ENCODE assay signal across 2 cellular contexts in the genomic region with DNA sequence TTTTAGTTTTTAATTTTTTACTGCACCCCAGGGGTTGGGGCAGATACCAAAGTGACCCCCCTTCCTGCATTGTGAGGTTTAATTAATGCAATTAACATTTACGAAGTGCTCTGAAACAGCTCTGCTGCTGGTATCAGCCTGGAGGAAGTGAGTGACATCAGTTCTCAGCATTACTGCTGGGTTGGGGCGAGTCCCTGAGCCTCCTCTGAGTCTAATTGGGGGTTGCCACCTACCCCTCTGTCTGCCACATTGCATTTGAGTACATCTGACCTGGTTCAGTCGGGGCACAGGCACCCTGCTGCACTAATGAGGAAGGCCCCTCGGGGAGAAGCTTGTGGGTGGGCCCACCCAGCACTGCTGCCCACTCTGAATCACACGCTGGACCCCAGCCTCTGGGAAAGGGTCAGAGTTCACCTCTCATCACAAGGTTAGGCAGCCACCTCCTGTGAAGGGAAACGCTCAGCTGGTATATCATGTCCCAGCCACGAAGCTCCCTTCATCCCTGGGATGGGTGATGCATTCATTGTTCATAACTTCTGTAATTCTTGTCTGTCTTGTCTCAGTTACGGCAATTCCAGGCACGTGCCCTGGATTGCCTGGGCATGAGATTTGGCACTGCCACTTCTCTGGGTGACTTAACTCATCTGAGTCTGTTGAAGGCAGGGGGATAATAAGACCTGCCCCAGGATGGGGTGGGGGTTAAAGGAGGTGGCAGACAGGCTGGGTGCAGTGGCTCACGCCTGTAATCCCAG.
TF ChIP-seq lines count a peak whose summit lies in the region.

No MANE protein-coding gene starts in this region.

TF ChIP-seq in HEK293, 187 proteins besides CTCF, POLR2A, EP300 and RAD21:
- TF ChIP-seq, protein P1, sequence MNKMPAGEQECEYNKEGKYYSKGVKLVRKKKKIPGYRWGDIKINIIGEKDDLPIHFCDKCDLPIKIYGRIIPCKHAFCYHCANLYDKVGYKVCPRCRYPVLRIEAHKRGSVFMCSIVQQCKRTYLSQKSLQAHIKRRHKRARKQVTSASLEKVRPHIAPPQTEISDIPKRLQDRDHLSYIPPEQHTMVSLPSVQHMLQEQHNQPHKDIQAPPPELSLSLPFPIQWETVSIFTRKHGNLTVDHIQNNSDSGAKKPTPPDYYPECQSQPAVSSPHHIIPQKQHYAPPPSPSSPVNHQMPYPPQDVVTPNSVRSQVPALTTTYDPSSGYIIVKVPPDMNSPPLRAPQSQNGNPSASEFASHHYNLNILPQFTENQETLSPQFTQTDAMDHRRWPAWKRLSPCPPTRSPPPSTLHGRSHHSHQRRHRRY (tag by site-specific recombination; IDR thresholded peaks at IDR 0.05), result no peak
- TF ChIP-seq GLIS1 (tag by site-specific recombination; IDR thresholded peaks at IDR 0.05) (peak; percentile 31; the same call in 1 of the 2 replicates), ZNF747 (tag by site-specific recombination; IDR thresholded peaks at IDR 0.05) (no peak), ZNF214 (tag by site-specific recombination; IDR thresholded peaks at IDR 0.05; ENCODE audit: borderline replicate concordance) (no peak), ZNF548 (tag by site-specific recombination; IDR thresholded peaks at IDR 0.05) (no peak), GLIS2 (tag by site-specific recombination; IDR thresholded peaks at IDR 0.05) (0 out of 2 replicates have a peak, but pooled peaks have one; percentile 17), ZFHX2 (tag by site-specific recombination; conservative IDR thresholded peaks at IDR 0.05) (peak; percentile 51; the same call in 1 of the 2 replicates), SP2 (tag by site-specific recombination; IDR thresholded peaks at IDR 0.05) (no peak), ZNF707 (tag by site-specific recombination; IDR thresholded peaks at IDR 0.05) (no peak), EGR2 (tag by site-specific recombination; IDR thresholded peaks at IDR 0.05; ENCODE audit: low read depth) (peak; percentile 53; the same call in 1 of the 2 replicates), ZNF292 (tag by site-specific recombination; IDR thresholded peaks at IDR 0.05; ENCODE audit: borderline replicate concordance, low read depth) (no peak), ZXDB (tag by site-specific recombination; IDR thresholded peaks at IDR 0.05) (no peak), ZBTB17 (tag by site-specific recombination; IDR thresholded peaks at IDR 0.05) (no peak), ZFP69B (tag by site-specific recombination; IDR thresholded peaks at IDR 0.05) (peak; percentile 60; the same call in 1 of the 2 replicates), SALL2 (tag by site-specific recombination; IDR thresholded peaks at IDR 0.05; ENCODE audit: borderline replicate concordance) (no peak), GFI1B (tag by site-specific recombination; IDR thresholded peaks at IDR 0.05) (no peak), SP7 (tag by site-specific recombination; IDR thresholded peaks at IDR 0.05) (peak; percentile 59; the same call in 1 of the 2 replicates), ZIC2 (tag by site-specific recombination; IDR thresholded peaks at IDR 0.05) (peak; percentile 52), HOXA7 (CRISPR knock-in tag; IDR thresholded peaks at IDR 0.05; ENCODE audit: borderline replicate concordance) (no peak)
- TF ChIP-seq, protein P2, sequence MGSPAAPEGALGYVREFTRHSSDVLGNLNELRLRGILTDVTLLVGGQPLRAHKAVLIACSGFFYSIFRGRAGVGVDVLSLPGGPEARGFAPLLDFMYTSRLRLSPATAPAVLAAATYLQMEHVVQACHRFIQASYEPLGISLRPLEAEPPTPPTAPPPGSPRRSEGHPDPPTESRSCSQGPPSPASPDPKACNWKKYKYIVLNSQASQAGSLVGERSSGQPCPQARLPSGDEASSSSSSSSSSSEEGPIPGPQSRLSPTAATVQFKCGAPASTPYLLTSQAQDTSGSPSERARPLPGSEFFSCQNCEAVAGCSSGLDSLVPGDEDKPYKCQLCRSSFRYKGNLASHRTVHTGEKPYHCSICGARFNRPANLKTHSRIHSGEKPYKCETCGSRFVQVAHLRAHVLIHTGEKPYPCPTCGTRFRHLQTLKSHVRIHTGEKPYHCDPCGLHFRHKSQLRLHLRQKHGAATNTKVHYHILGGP (tag by site-specific recombination; IDR thresholded peaks at IDR 0.05), result no peak
- TF ChIP-seq, protein P3, sequence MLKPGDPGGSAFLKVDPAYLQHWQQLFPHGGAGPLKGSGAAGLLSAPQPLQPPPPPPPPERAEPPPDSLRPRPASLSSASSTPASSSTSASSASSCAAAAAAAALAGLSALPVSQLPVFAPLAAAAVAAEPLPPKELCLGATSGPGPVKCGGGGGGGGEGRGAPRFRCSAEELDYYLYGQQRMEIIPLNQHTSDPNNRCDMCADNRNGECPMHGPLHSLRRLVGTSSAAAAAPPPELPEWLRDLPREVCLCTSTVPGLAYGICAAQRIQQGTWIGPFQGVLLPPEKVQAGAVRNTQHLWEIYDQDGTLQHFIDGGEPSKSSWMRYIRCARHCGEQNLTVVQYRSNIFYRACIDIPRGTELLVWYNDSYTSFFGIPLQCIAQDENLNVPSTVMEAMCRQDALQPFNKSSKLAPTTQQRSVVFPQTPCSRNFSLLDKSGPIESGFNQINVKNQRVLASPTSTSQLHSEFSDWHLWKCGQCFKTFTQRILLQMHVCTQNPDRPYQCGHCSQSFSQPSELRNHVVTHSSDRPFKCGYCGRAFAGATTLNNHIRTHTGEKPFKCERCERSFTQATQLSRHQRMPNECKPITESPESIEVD (tag by site-specific recombination; IDR thresholded peaks at IDR 0.05), result no peak
- TF ChIP-seq, protein P4, sequence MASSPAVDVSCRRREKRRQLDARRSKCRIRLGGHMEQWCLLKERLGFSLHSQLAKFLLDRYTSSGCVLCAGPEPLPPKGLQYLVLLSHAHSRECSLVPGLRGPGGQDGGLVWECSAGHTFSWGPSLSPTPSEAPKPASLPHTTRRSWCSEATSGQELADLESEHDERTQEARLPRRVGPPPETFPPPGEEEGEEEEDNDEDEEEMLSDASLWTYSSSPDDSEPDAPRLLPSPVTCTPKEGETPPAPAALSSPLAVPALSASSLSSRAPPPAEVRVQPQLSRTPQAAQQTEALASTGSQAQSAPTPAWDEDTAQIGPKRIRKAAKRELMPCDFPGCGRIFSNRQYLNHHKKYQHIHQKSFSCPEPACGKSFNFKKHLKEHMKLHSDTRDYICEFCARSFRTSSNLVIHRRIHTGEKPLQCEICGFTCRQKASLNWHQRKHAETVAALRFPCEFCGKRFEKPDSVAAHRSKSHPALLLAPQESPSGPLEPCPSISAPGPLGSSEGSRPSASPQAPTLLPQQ (tag by site-specific recombination; IDR thresholded peaks at IDR 0.05), result peak; percentile 20; the same call in 1 of the 2 replicates

TF ChIP-seq in H1, 55 proteins besides CTCF, POLR2A, EP300 and RAD21:
- no peak; the same call in 1 of the 2 replicates for TF ChIP-seq POLR2AphosphoS5 (IDR thresholded peaks at IDR 0.05; ENCODE audit: low read depth, low read length)
- no peak for TF ChIP-seq HDAC2 (IDR thresholded peaks at IDR 0.05; ENCODE audit: borderline replicate concordance in 1 of 2, low read depth in 2 of 2, low read length in 2 of 2)
- no peak for TF ChIP-seq SRF (IDR thresholded peaks at IDR 0.05; ENCODE audit: low read depth, low read length)
- no peak for TF ChIP-seq RFX5 (IDR thresholded peaks at IDR 0.05; ENCODE audit: borderline replicate concordance, low read depth, low read length)
- TF ChIP-seq SIRT6 (IDR thresholded peaks at IDR 0.05; ENCODE audit: low read length), result no peak
- no peak for TF ChIP-seq JUN (IDR thresholded peaks at IDR 0.05; ENCODE audit: low read depth, low read length)
- no peak for TF ChIP-seq ASH2L (IDR thresholded peaks at IDR 0.05; ENCODE audit: low read length)
- TF ChIP-seq BRCA1 (IDR thresholded peaks at IDR 0.05; ENCODE audit: low read depth, low read length), result no peak
- no peak for TF ChIP-seq SUZ12 (IDR thresholded peaks at IDR 0.05; ENCODE audit: low read length)
- TF ChIP-seq JUND (IDR thresholded peaks at IDR 0.05; ENCODE audit: low read length), result no peak
- TF ChIP-seq TAF7 (optimal IDR thresholded peaks at IDR 0.05; ENCODE audit: borderline replicate concordance, low read depth, low read length), result no peak
- no peak for TF ChIP-seq CTBP2 (IDR thresholded peaks at IDR 0.05; ENCODE audit: borderline replicate concordance, insufficient read depth, insufficient read length, low read length)
- TF ChIP-seq BCL11A (IDR thresholded peaks at IDR 0.05; ENCODE audit: low read depth in 2 of 2, low read length in 2 of 2), result no peak
- no peak for TF ChIP-seq TBP (IDR thresholded peaks at IDR 0.05; ENCODE audit: low read depth, low read length)
- TF ChIP-seq SP2 (IDR thresholded peaks at IDR 0.05; ENCODE audit: low read length), result no peak
- no peak for TF ChIP-seq CEBPB (IDR thresholded peaks at IDR 0.05; ENCODE audit: low read depth, low read length)
- TF ChIP-seq HDAC6 (IDR thresholded peaks at IDR 0.05; ENCODE audit: low read depth, low read length), result no peak
- TF ChIP-seq KDM5A (IDR thresholded peaks at IDR 0.05; ENCODE audit: low read length), result no peak
